ENCODE assay signal across 27 cellular contexts in the genomic region with DNA sequence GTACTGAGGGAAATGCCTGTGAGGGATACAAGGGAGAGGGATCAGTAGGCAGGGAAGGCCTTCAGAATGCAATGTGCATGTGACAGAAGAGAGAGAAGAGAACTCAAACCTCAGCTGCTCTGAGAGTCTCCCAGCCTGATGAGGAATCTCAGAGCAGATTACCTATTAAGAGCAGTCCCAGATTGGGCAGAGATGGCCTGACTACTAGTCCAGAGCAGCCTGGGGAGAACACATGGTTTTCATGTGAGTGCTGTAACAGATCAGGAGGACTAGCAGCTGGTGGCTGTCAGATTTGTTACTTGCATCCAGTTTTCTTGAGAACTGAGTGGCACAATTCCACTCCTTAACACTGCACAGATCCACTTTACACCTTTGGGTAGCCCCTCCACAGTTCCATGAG. TPM values are rescaled to one million over a fixed set of nuclear protein-coding genes. Genes with fewer than 3 reads are reported as not detected.
"Had no signal": no experiment of that assay in that cellular context is flagged by ENCODE, and none has a peak within 500 bp of the region (broad histone marks: within the 10 kb centered on the region; RNA-seq: fewer than 3 reads in every experiment).

No MANE protein-coding gene starts in this region.

- H3K4me3 ChIP-seq: cardiac muscle cell, esophagus squamous epithelium, thyroid gland had no signal

- H3K27me3 Mint-ChIP-seq: activated naive CD8-positive, alpha-beta T cell treated with anti-CD3 and anti-CD28 coated beads for 36 hours; dendritic cell treated with granulocyte-macrophage colony-stimulating factor and Interleukin-4, amounts not matched to agents 40 ng/mL and 50 ng/mL, for 4 days had no signal

- H3K36me3 Mint-ChIP-seq: activated naive CD8-positive, alpha-beta T cell treated with anti-CD3 and anti-CD28 coated beads for 36 hours had no signal

- H3K36me3 ChIP-seq: cardiac muscle cell had no signal

- H3K27ac Mint-ChIP-seq: activated naive CD8-positive, alpha-beta T cell treated with anti-CD3 and anti-CD28 coated beads for 36 hours; dendritic cell treated with granulocyte-macrophage colony-stimulating factor and Interleukin-4, amounts not matched to agents 40 ng/mL and 50 ng/mL, for 4 days; nephron progenitor cell; progenitor cell of endocrine pancreas; T-helper 1 cell treated with Interleukin-12 subunit alpha and Interleukin-12 subunit beta and Interleukin-4 antibody, amounts not matched to agents 30 μg/mL and 1 μg/mL, for 36 hours had no signal

- H3K9me3 ChIP-seq: esophagus squamous epithelium, thyroid gland had no signal

- H3K4me3 Mint-ChIP-seq: activated naive CD8-positive, alpha-beta T cell treated with anti-CD3 and anti-CD28 coated beads for 36 hours; dendritic cell treated with granulocyte-macrophage colony-stimulating factor and Interleukin-4, amounts not matched to agents 40 ng/mL and 50 ng/mL, for 4 days; nephron progenitor cell; T-helper 1 cell treated with Interleukin-12 subunit alpha and Interleukin-12 subunit beta and Interleukin-4 antibody, amounts not matched to agents 30 μg/mL and 1 μg/mL, for 36 hours had no signal

- H3K9me3 Mint-ChIP-seq: activated naive CD8-positive, alpha-beta T cell treated with anti-CD3 and anti-CD28 coated beads for 36 hours; dendritic cell treated with granulocyte-macrophage colony-stimulating factor and Interleukin-4, amounts not matched to agents 40 ng/mL and 50 ng/mL, for 4 days; T-helper 1 cell treated with Interleukin-12 subunit alpha and Interleukin-12 subunit beta and Interleukin-4 antibody, amounts not matched to agents 30 μg/mL and 1 μg/mL, for 36 hours had no signal

- H3K27ac ChIP-seq: cardiac muscle cell, esophagus squamous epithelium, thyroid gland, VCaP had no signal

- ATAC-seq: left lobe of liver had no signal

- DNase-seq: activated CD4-positive, alpha-beta T cell treated with anti-CD3 and anti-CD28 coated beads, Interleukin-2, amount 50 U/mL, for 4 hours; activated naive CD4-positive, alpha-beta T cell; activated naive CD8-positive, alpha-beta T cell treated with anti-CD3 and anti-CD28 coated beads for 36 hours; activated T-cell treated with anti-CD3 and anti-CD28 coated beads for 4 hours; amniotic stem cell; effector CD8-positive, alpha-beta T cell; esophagus squamous epithelium; foreskin fibroblast; hypothalamus; islet precursor cell; mammary epithelial cell; nephron progenitor cell; occipital lobe; stimulated activated CD4-positive, alpha-beta T cell treated with anti-CD3 and anti-CD28 coated beads, Interleukin-2, amount 100 ng/mL, for 24 hours; stimulated activated naive CD4-positive, alpha-beta T cell treated with Interleukin-2 at 50 U/mL for 16 hours; thyroid gland had no signal

RNA-seq across cellular contexts. Expression of a gene that starts 38.0 kb away (rescaled TPM):
- total RNA-seq: activated naive CD8-positive, alpha-beta T cell treated with anti-CD3 and anti-CD28 coated beads for 36 hours; cardiac muscle cell; chondrocyte; endothelial cell of umbilical vein; left lobe of liver; myocyte; skeletal muscle tissue; subcutaneous adipose tissue had no signal
